ENCODE assay signal across 27 cellular contexts in the genomic region with DNA sequence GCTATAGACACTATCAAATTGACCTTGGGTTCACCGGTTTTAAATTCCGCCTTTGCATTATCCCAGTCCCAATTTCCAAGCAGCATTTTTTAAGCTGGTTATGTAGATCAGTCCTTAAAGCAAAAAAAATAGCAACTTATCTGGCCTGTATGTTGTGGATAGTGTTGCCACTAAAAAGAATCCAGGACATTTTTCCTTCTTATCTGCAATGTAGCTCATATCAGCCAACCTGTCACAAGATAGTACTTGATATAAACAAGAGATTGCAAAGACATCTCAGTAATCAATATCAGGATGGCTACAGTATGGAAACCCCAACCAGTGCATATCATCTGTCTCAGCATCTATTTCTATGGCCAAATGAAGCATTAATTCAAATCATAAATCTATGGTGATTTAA.
"Had no signal": no experiment of that assay in that cellular context is flagged by ENCODE, and none has a peak within 500 bp of the region (broad histone marks: within the 10 kb centered on the region; RNA-seq: fewer than 3 reads in every experiment).

No MANE protein-coding gene starts in this region.

- H3K4me1 ChIP-seq: esophagus squamous epithelium, right lobe of liver, testis had no signal

- H3K9me3 Mint-ChIP-seq: activated naive CD4-positive, alpha-beta T cell treated with anti-CD3 and anti-CD28 coated beads, Interleukin-2, amount 10 ng/mL, durations not matched to agents 7 days and 5 days; activated naive CD8-positive, alpha-beta T cell treated with anti-CD3 and anti-CD28 coated beads, Interleukin-2, amount 10 ng/mL, durations not matched to agents 7 days and 5 days; activated T-helper 1 cell treated with anti-CD3 and anti-CD28 coated beads, Interleukin-12 subunit alpha, Interleukin-12 subunit beta, Interleukin-2, Interleukin-4 antibody, amounts not matched to agents 30 ng/mL and 10 ng/mL and 1 ng/mL, durations not matched to agents 14 hours and 24 hours and 36 hours; dendritic cell treated with granulocyte-macrophage colony-stimulating factor and Interleukin-4, amounts not matched to agents 40 ng/mL and 50 ng/mL, for 4 days; endodermal cell had no signal

- DNase-seq: activated CD4-positive, alpha-beta T cell treated with anti-CD3 and anti-CD28 coated beads for 48 hours; activated CD4-positive, alpha-beta T cell treated with anti-CD3 and anti-CD28 coated beads, Interleukin-2, amount 50 U/mL, for 48 hours; activated CD8-positive, alpha-beta memory T cell treated with anti-CD3 and anti-CD28 coated beads, Interleukin-2, amount 50 U/mL, for 4 hours; activated effector memory CD4-positive, alpha-beta T cell treated with anti-CD3 and anti-CD28 coated beads, Interleukin-2, amount 50 U/mL, for 16 hours; activated naive CD4-positive, alpha-beta T cell treated with anti-CD3 and anti-CD28 coated beads, Interleukin-2, amount 10 ng/mL, durations not matched to agents 7 days and 5 days; activated naive CD8-positive, alpha-beta T cell treated with anti-CD3 and anti-CD28 coated beads, Interleukin-2, amount 10 ng/mL, durations not matched to agents 7 days and 5 days; activated T-cell treated with anti-CD3 and anti-CD28 coated beads, Interleukin-2, amount 50 U/mL, for 1 hour; central memory CD4-positive, alpha-beta T cell; endodermal cell; esophagus squamous epithelium; foreskin melanocyte; left ventricle myocardium superior; mammary epithelial cell; naive thymus-derived CD8-positive, alpha-beta T cell; right lobe of liver; stimulated activated CD4-positive, alpha-beta T cell treated with anti-CD3 and anti-CD28 coated beads, Interleukin-12 subunit alpha, Interleukin-12 subunit beta, amount 100 ng/mL, for 4 hours; stimulated activated CD4-positive, alpha-beta T cell treated with anti-CD3 and anti-CD28 coated beads, Interleukin-4, amount 100 ng/mL, for 1 hour; stimulated activated naive CD8-positive, alpha-beta T cell treated with anti-CD3 and anti-CD28 coated beads, Interleukin-15, Interleukin-2, amounts not matched to agents 100 U/mL and 50 U/mL, for 24 hours; T-helper 17 cell; T1000; testis; transverse colon; WERI-Rb-1 had no signal

- H3K27me3 ChIP-seq: esophagus squamous epithelium, right lobe of liver, testis, transverse colon had no signal

- H3K36me3 Mint-ChIP-seq: activated naive CD4-positive, alpha-beta T cell treated with anti-CD3 and anti-CD28 coated beads, Interleukin-2, amount 10 ng/mL, durations not matched to agents 7 days and 5 days; activated naive CD8-positive, alpha-beta T cell treated with anti-CD3 and anti-CD28 coated beads, Interleukin-2, amount 10 ng/mL, durations not matched to agents 7 days and 5 days; naive thymus-derived CD8-positive, alpha-beta T cell had no signal

- H3K27me3 Mint-ChIP-seq: activated naive CD4-positive, alpha-beta T cell treated with anti-CD3 and anti-CD28 coated beads, Interleukin-2, amount 10 ng/mL, durations not matched to agents 7 days and 5 days; activated naive CD8-positive, alpha-beta T cell treated with anti-CD3 and anti-CD28 coated beads, Interleukin-2, amount 10 ng/mL, durations not matched to agents 7 days and 5 days; dendritic cell treated with granulocyte-macrophage colony-stimulating factor and Interleukin-4, amounts not matched to agents 40 ng/mL and 50 ng/mL, for 4 days; T-helper 17 cell had no signal

- H3K27ac ChIP-seq: epithelial cell of prostate, right lobe of liver, testis, transverse colon, WERI-Rb-1 had no signal

- H3K9me3 ChIP-seq: esophagus squamous epithelium, right lobe of liver, testis, transverse colon had no signal

- H3K36me3 ChIP-seq: esophagus squamous epithelium, right lobe of liver, transverse colon, WERI-Rb-1 had no signal

- H3K4me1 Mint-ChIP-seq: activated naive CD4-positive, alpha-beta T cell treated with anti-CD3 and anti-CD28 coated beads, Interleukin-2, amount 10 ng/mL, durations not matched to agents 7 days and 5 days; activated naive CD8-positive, alpha-beta T cell treated with anti-CD3 and anti-CD28 coated beads, Interleukin-2, amount 10 ng/mL, durations not matched to agents 7 days and 5 days; naive thymus-derived CD8-positive, alpha-beta T cell; T-helper 17 cell had no signal

- ATAC-seq: activated CD4-positive, CD25-positive, alpha-beta regulatory T cell treated with anti-CD3 and anti-CD28 coated beads, Interleukin-2, amount 50 U/mL, for 24 hours; left ventricle myocardium superior; naive thymus-derived CD8-positive, alpha-beta T cell; stimulated activated naive CD8-positive, alpha-beta T cell treated with anti-CD3 and anti-CD28 coated beads, Interleukin-15, Interleukin-2, amounts not matched to agents 100 U/mL and 50 U/mL, for 24 hours; T-helper 17 cell had no signal

- H3K27ac Mint-ChIP-seq: activated naive CD4-positive, alpha-beta T cell treated with anti-CD3 and anti-CD28 coated beads, Interleukin-2, amount 10 ng/mL, durations not matched to agents 7 days and 5 days; activated naive CD8-positive, alpha-beta T cell treated with anti-CD3 and anti-CD28 coated beads, Interleukin-2, amount 10 ng/mL, durations not matched to agents 7 days and 5 days; activated T-helper 1 cell treated with anti-CD3 and anti-CD28 coated beads, Interleukin-12 subunit alpha, Interleukin-12 subunit beta, Interleukin-2, Interleukin-4 antibody, amounts not matched to agents 30 ng/mL and 10 ng/mL and 1 ng/mL, durations not matched to agents 14 hours and 24 hours and 36 hours; dendritic cell treated with granulocyte-macrophage colony-stimulating factor and Interleukin-4, amounts not matched to agents 40 ng/mL and 50 ng/mL, for 4 days; naive thymus-derived CD8-positive, alpha-beta T cell; T-helper 17 cell had no signal

- H3K4me3 Mint-ChIP-seq: activated naive CD4-positive, alpha-beta T cell treated with anti-CD3 and anti-CD28 coated beads, Interleukin-2, amount 10 ng/mL, durations not matched to agents 7 days and 5 days; activated naive CD8-positive, alpha-beta T cell treated with anti-CD3 and anti-CD28 coated beads, Interleukin-2, amount 10 ng/mL, durations not matched to agents 7 days and 5 days; activated T-helper 1 cell treated with anti-CD3 and anti-CD28 coated beads, Interleukin-12 subunit alpha, Interleukin-12 subunit beta, Interleukin-2, Interleukin-4 antibody, amounts not matched to agents 30 ng/mL and 10 ng/mL and 1 ng/mL, durations not matched to agents 14 hours and 24 hours and 36 hours; dendritic cell treated with granulocyte-macrophage colony-stimulating factor and Interleukin-4, amounts not matched to agents 40 ng/mL and 50 ng/mL, for 4 days; endodermal cell; naive thymus-derived CD8-positive, alpha-beta T cell; T-helper 17 cell had no signal

- H3K4me3 ChIP-seq: esophagus squamous epithelium, right lobe of liver, testis, transverse colon had no signal
